Comparison of ENCODE assay signal across 1 cellular context in the genomic region with DNA sequence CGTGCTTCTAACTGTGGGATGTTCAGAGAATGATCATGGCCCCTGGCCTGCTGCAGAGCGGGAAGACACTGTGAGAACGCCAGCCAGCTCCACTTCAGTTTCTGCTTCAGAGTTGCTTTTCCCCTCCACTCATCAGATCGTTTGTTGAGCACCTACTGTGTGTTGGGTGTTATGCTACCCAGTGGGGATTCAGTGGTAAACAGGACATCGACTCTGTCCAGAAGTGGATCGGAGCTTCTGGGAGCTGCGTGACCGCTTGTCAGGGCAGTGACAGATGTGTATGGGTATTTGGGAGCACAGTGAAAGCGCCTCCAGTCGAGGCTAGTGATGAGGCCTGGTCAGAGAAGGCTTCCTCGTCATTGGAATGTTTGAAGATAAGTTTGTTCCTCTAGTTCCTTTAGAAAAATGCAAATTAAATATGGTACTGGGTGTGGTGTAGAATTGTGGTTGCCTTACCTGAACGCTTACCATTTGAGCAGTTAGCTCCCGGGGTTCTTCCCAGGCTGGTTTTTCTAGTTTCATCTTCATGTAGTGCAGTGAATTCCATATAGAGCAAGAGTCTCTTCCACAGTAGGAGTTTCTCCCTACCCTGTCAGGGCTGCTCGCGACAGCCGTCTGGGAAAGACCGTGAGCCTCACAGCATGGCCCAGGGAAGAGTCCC.
TF ChIP-seq lines count a peak whose summit lies in the region.

No MANE protein-coding gene starts in this region.

TF ChIP-seq in SK-N-SH, 30 proteins besides CTCF, POLR2A, EP300 and RAD21 (continued from another document):
- TF ChIP-seq USF2 (IDR thresholded peaks at IDR 0.05; ENCODE audit: borderline replicate concordance, low read depth, low read length) (no peak), FOSL2 (IDR thresholded peaks at IDR 0.05; ENCODE audit: borderline replicate concordance, low read depth) (no peak), JUND (IDR thresholded peaks at IDR 0.05) (no peak), NRF1 (IDR thresholded peaks at IDR 0.05; ENCODE audit: low read depth, low read length) (no peak)
- TF ChIP-seq, protein P1, sequence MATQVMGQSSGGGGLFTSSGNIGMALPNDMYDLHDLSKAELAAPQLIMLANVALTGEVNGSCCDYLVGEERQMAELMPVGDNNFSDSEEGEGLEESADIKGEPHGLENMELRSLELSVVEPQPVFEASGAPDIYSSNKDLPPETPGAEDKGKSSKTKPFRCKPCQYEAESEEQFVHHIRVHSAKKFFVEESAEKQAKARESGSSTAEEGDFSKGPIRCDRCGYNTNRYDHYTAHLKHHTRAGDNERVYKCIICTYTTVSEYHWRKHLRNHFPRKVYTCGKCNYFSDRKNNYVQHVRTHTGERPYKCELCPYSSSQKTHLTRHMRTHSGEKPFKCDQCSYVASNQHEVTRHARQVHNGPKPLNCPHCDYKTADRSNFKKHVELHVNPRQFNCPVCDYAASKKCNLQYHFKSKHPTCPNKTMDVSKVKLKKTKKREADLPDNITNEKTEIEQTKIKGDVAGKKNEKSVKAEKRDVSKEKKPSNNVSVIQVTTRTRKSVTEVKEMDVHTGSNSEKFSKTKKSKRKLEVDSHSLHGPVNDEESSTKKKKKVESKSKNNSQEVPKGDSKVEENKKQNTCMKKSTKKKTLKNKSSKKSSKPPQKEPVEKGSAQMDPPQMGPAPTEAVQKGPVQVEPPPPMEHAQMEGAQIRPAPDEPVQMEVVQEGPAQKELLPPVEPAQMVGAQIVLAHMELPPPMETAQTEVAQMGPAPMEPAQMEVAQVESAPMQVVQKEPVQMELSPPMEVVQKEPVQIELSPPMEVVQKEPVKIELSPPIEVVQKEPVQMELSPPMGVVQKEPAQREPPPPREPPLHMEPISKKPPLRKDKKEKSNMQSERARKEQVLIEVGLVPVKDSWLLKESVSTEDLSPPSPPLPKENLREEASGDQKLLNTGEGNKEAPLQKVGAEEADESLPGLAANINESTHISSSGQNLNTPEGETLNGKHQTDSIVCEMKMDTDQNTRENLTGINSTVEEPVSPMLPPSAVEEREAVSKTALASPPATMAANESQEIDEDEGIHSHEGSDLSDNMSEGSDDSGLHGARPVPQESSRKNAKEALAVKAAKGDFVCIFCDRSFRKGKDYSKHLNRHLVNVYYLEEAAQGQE (IDR thresholded peaks at IDR 0.05; ENCODE audit: low read depth, low read length): no peak
